Comparison of ENCODE assay signal across 22 cellular contexts in the genomic region with DNA sequence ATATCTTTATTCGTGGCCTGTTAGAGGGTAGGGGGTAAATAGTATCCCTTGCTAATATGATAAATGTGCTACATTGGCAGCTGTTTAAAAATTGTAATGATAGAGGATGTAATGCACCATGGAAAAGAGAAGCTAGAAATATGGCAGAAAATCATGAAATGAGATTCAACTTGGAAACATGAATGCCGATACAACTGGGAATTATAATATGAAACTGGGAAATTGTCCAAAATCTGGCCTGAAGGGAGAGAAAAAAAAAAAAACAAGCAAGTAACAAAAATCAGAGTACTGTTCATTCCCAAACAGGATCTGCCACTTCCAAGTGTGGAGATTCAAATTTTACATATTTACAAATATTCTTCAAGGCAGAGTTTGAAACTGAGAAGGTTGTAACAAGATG.
"Had no signal": no experiment of that assay in that cellular context is flagged by ENCODE, and none has a peak within 500 bp of the region (broad histone marks: within the 10 kb centered on the region; RNA-seq: fewer than 3 reads in every experiment).

No MANE protein-coding gene starts in this region.

- H3K27me3 Mint-ChIP-seq: progenitor cell of endocrine pancreas had no signal

- H3K4me3 ChIP-seq: gastroesophageal sphincter, lower lobe of right lung, spleen had no signal

- H3K27ac Mint-ChIP-seq: activated naive CD8-positive, alpha-beta T cell treated with anti-CD3 and anti-CD28 coated beads for 36 hours; effector memory CD8-positive, alpha-beta T cell; naive thymus-derived CD8-positive, alpha-beta T cell; progenitor cell of endocrine pancreas; T-helper 1 cell treated with Interleukin-12 subunit alpha and Interleukin-12 subunit beta and Interleukin-4 antibody, amounts not matched to agents 30 μg/mL and 1 μg/mL, for 36 hours had no signal

- H3K4me1 Mint-ChIP-seq: activated naive CD8-positive, alpha-beta T cell treated with anti-CD3 and anti-CD28 coated beads for 36 hours; naive thymus-derived CD8-positive, alpha-beta T cell had no signal

- DNase-seq: activated CD4-positive, alpha-beta T cell treated with anti-CD3 and anti-CD28 coated beads for 4 hours; activated CD4-positive, alpha-beta T cell treated with anti-CD3 and anti-CD28 coated beads, Interleukin-2, amount 50 U/mL, for 48 hours; activated CD4-positive, CD25-positive, alpha-beta regulatory T cell; activated naive CD4-positive, alpha-beta T cell treated with Interleukin-2 at 50 U/mL for 16 hours; activated naive CD8-positive, alpha-beta T cell treated with anti-CD3 and anti-CD28 coated beads for 36 hours; activated T-cell treated with anti-CD3 and anti-CD28 coated beads, Interleukin-2, amount 50 U/mL, for 48 hours; amniotic stem cell; caudate nucleus; effector memory CD8-positive, alpha-beta T cell; head of caudate nucleus; islet precursor cell; left colon; lower lobe of right lung; naive thymus-derived CD8-positive, alpha-beta T cell; retina; spleen; stimulated activated CD4-positive, alpha-beta T cell treated with anti-CD3 and anti-CD28 coated beads, Interleukin-4, amount 100 ng/mL, for 24 hours; stimulated activated naive CD4-positive, alpha-beta T cell treated with Interleukin-2 at 50 U/mL for 16 hours had no signal

- H3K36me3 Mint-ChIP-seq: activated naive CD8-positive, alpha-beta T cell treated with anti-CD3 and anti-CD28 coated beads for 36 hours; naive thymus-derived CD8-positive, alpha-beta T cell had no signal

- H3K9me3 Mint-ChIP-seq: activated naive CD8-positive, alpha-beta T cell treated with anti-CD3 and anti-CD28 coated beads for 36 hours; effector memory CD8-positive, alpha-beta T cell; naive thymus-derived CD8-positive, alpha-beta T cell; T-helper 1 cell treated with Interleukin-12 subunit alpha and Interleukin-12 subunit beta and Interleukin-4 antibody, amounts not matched to agents 30 μg/mL and 1 μg/mL, for 36 hours had no signal

- H3K4me3 Mint-ChIP-seq: activated naive CD8-positive, alpha-beta T cell treated with anti-CD3 and anti-CD28 coated beads for 36 hours; effector memory CD8-positive, alpha-beta T cell; naive thymus-derived CD8-positive, alpha-beta T cell; T-helper 1 cell treated with Interleukin-12 subunit alpha and Interleukin-12 subunit beta and Interleukin-4 antibody, amounts not matched to agents 30 μg/mL and 1 μg/mL, for 36 hours had no signal

- ATAC-seq: effector memory CD8-positive, alpha-beta T cell; esophagus mucosa; gastroesophageal sphincter; left colon; lower lobe of right lung; naive thymus-derived CD8-positive, alpha-beta T cell had no signal
